ENCODE assay signal across 1 cellular context in the genomic region with DNA sequence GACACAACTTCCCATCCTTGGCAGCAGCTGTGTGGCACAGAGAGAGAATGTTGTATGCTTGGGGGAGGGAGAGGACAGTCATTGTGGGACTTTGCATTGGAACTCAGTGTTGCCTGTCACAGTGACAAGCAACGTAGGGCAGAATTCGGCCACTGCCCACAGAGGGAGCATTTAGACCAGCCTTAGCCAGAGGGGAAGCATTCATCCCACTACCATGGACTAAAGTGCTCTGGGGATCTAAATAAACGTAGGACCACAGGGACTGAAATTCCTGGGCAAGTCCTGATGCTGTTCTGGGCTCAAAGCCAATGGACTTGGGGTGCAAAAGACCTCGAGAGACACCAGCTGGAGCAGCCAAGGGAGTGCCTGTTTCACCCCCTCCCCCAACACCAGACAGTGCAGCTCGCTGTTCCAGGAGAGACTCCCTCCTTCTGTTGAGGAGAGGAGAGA.
TF ChIP-seq lines count a peak whose summit lies in the region.

No MANE protein-coding gene starts in this region.

TF ChIP-seq in IMR-90, 13 proteins besides CTCF, POLR2A, EP300 and RAD21 (continued from another document):
- no peak for TF ChIP-seq BHLHE40 (IDR thresholded peaks at IDR 0.05; ENCODE audit: low read depth, low read length)
- no peak for TF ChIP-seq CEBPB (IDR thresholded peaks at IDR 0.05; ENCODE audit: low read depth, low read length)
- no peak for TF ChIP-seq CHD1 (IDR thresholded peaks at IDR 0.05; ENCODE audit: low read depth, low read length)
- TF ChIP-seq RFX5 (IDR thresholded peaks at IDR 0.05; ENCODE audit: low read depth, low read length) = no peak
- TF ChIP-seq RCOR1 (IDR thresholded peaks at IDR 0.05; ENCODE audit: insufficient replicate concordance, low read length) = no peak
- no peak for TF ChIP-seq MAZ (IDR thresholded peaks at IDR 0.05; ENCODE audit: borderline replicate concordance, low read depth, low read length)
- TF ChIP-seq NFE2L2 (IDR thresholded peaks at IDR 0.05; ENCODE audit: low read depth, low read length) = no peak
- no peak for TF ChIP-seq FOS (IDR thresholded peaks at IDR 0.05; ENCODE audit: low read depth, low read length)
- TF ChIP-seq, protein P1, sequence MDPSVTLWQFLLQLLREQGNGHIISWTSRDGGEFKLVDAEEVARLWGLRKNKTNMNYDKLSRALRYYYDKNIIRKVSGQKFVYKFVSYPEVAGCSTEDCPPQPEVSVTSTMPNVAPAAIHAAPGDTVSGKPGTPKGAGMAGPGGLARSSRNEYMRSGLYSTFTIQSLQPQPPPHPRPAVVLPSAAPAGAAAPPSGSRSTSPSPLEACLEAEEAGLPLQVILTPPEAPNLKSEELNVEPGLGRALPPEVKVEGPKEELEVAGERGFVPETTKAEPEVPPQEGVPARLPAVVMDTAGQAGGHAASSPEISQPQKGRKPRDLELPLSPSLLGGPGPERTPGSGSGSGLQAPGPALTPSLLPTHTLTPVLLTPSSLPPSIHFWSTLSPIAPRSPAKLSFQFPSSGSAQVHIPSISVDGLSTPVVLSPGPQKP (IDR thresholded peaks at IDR 0.05; ENCODE audit: borderline replicate concordance, low read depth, low read length) = no peak
- no peak for TF ChIP-seq SMC3 (IDR thresholded peaks at IDR 0.05; ENCODE audit: low read depth, low read length)
TF ChIP-seq in IMR-90: peak in this region for 0.
